In the genomic region with DNA sequence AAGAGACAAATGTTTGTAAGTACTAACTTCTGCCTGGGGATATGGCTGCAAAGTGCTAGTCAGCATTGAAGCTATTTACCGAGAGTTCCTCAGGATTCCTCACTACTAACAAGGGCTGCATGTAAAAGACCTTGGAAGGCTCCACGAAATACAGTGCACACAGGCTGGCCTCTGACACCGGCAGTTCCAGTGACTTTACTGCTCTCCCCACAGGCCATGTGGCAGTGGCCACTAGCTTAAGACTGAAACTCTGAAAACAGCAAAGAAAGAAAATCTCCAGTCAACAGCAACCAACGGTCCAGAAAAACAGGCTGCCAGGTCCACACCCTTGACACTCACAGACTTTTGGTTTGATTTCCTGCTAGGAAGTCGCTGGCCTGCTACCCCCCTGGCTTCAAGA, we compare ENCODE assay signal across 16 cellular contexts. TPM values are rescaled to one million over a fixed set of nuclear protein-coding genes. Genes with fewer than 3 reads are reported as not detected.
A peak's percentile ranks its signal among the peaks of the same experiment; 100 is the strongest.
DNase-seq lines count a peak whose midpoint lies in the region; FAIRE-seq and TF ChIP-seq lines count a peak whose summit lies in the region.
"Had no signal": no experiment of that assay in that cellular context is flagged by ENCODE, and none has a peak within 500 bp of the region (broad histone marks: within the 10 kb centered on the region; RNA-seq: fewer than 3 reads in every experiment).

No MANE protein-coding gene starts in this region.

- peak overlapping the region; percentile 81 for H3K4me2 ChIP-seq in OCI-LY3 (ENCODE audit: low read length)
- H3K4me2 ChIP-seq in GM23248 (ENCODE audit: unreplicated experiment): no peak overlapping the region

- H3K27ac ChIP-seq in OCI-LY3 (ENCODE audit: low read length) (peak overlapping the region; percentile 89), GM23248 (no peak overlapping the region)
- H3K27ac ChIP-seq: brain microvascular endothelial cell, heart left ventricle had no signal

- H3K27me3 ChIP-seq in OCI-LY3 (ENCODE audit: low read depth, low read length): no peaks in the 10 kb centered on the region
- H3K27me3 ChIP-seq in GM23248 (replicated peaks; ENCODE audit: insufficient read depth): no peaks in the 10 kb centered on the region
- H3K27me3 ChIP-seq: brain microvascular endothelial cell, heart left ventricle had no signal

- peaks cover 14% of the 10 kb centered on the region; the same call in 1 of the 2 replicates for H3F3A ChIP-seq in GM23248 (ENCODE audit: insufficient read depth)

- H3K9me3 ChIP-seq in OCI-LY3 (ENCODE audit: insufficient read depth, low read length) (no peaks in the 10 kb centered on the region), GM23248 (ENCODE audit: low read depth) (no peaks in the 10 kb centered on the region)
- H3K9me3 ChIP-seq: heart left ventricle had no signal

- H3K4me3 Mint-ChIP-seq in T-helper 2 cell treated with Interferon-gamma antibody and Interleukin-4, amounts not matched to agents 5 μg/mL and 100 μg/mL, for 36 hours: no peak overlapping the region
- H3K4me3 Mint-ChIP-seq in endothelial cell (ENCODE audit: unreplicated experiment) (peak overlapping the region; percentile 38), progenitor cell of endocrine pancreas (ENCODE audit: low read depth) (no peak overlapping the region)

- WGBS in GM23248 (ENCODE audit: low coverage in 1 of 2, low lambda C conversion rate in 2 of 2, missing lambda C conversion rate in 2 of 2), 2 experiments: 28 to 30% methylated on average over 5 of the region's 5 CpGs

- no peaks in the 10 kb centered on the region for H3K9me2 ChIP-seq in GM23248 (ENCODE audit: insufficient read depth)

- H3K79me2 ChIP-seq in OCI-LY3 (ENCODE audit: low read length) (peaks cover 97% of the 10 kb centered on the region), GM23248 (ENCODE audit: insufficient read depth) (no peaks in the 10 kb centered on the region)

- H3K4me1 Mint-ChIP-seq in T-helper 2 cell treated with Interferon-gamma antibody and Interleukin-4, amounts not matched to agents 5 μg/mL and 100 μg/mL, for 36 hours (ENCODE audit: low read depth): peaks cover 40% of the 10 kb centered on the region
- H3K4me1 Mint-ChIP-seq in endothelial cell (ENCODE audit: unreplicated experiment) (peaks cover 48% of the 10 kb centered on the region), progenitor cell of endocrine pancreas (ENCODE audit: low read depth) (peaks cover 11% of the 10 kb centered on the region)

- H3K4me1 ChIP-seq in OCI-LY3 (ENCODE audit: low read length) (peaks cover 70% of the 10 kb centered on the region), GM23248 (ENCODE audit: insufficient read depth) (peaks cover 12% of the 10 kb centered on the region)

- peaks cover 18% of the 10 kb centered on the region for H3K36me3 ChIP-seq in OCI-LY3 (replicated peaks; ENCODE audit: low read depth, low read length)
- no peaks in the 10 kb centered on the region for H3K36me3 ChIP-seq in GM23248 (ENCODE audit: low read depth)
- H3K36me3 ChIP-seq: brain microvascular endothelial cell, heart left ventricle had no signal

- peaks cover 3% of the 10 kb centered on the region for H3K36me3 Mint-ChIP-seq in T-helper 2 cell treated with Interferon-gamma antibody and Interleukin-4, amounts not matched to agents 5 μg/mL and 100 μg/mL, for 36 hours (ENCODE audit: low read depth)
- H3K36me3 Mint-ChIP-seq in endothelial cell (ENCODE audit: low read depth, unreplicated experiment): peaks cover 4% of the 10 kb centered on the region
- no peaks in the 10 kb centered on the region for H3K36me3 Mint-ChIP-seq in progenitor cell of endocrine pancreas (ENCODE audit: insufficient read depth)

- no peak overlapping the region for H2AFZ ChIP-seq in OCI-LY3 (ENCODE audit: low read depth, low read length)
- no peak overlapping the region for H2AFZ ChIP-seq in GM23248

- no peak for DNase-seq in T-helper 2 cell treated with Interferon-gamma antibody and Interleukin-4, amounts not matched to agents 5 μg/mL and 100 μg/mL, for 36 hours (ENCODE audit: low spot score)
- DNase-seq in T-helper 2 cell (no peak), endothelial cell (ENCODE audit: low spot score) (no peak), progenitor cell of endocrine pancreas (ENCODE audit: low spot score, unreplicated experiment) (no peak), DMS 273 treated with DMSO at 0.1 percent for 48 hours (lab: John Stamatoyannopoulos, UW) (no peak), GM23248 (no peak), HTR-8/SVneo (ENCODE audit: insufficient read length, low spot score) (no peak)
- DNase-seq: 8988T; activated CD4-positive, alpha-beta T cell treated with anti-CD3 and anti-CD28 coated beads for 48 hours; activated effector memory CD4-positive, alpha-beta T cell treated with anti-CD3 and anti-CD28 coated beads, Interleukin-2, amount 50 U/mL, for 16 hours; brain microvascular endothelial cell; heart left ventricle; NCI-H1417; stimulated activated naive CD4-positive, alpha-beta T cell treated with Interleukin-2 at 50 U/mL for 16 hours had no signal

- TF ChIP-seq CTCF in OCI-LY3 (IDR thresholded peaks at IDR 0.05; ENCODE audit: low read depth, low read length): no peak
- TF ChIP-seq CTCF in endothelial cell (IDR thresholded peaks at IDR 0.05; ENCODE audit: unreplicated experiment): no peak
- TF ChIP-seq CTCF in progenitor cell of endocrine pancreas (IDR thresholded peaks at IDR 0.05; ENCODE audit: unreplicated experiment): no peak

- H3K9me3 Mint-ChIP-seq in T-helper 2 cell treated with Interferon-gamma antibody and Interleukin-4, amounts not matched to agents 5 μg/mL and 100 μg/mL, for 36 hours: no peaks in the 10 kb centered on the region
- H3K9me3 Mint-ChIP-seq in endothelial cell (ENCODE audit: unreplicated experiment) (no peaks in the 10 kb centered on the region), progenitor cell of endocrine pancreas (ENCODE audit: low read depth) (no peaks in the 10 kb centered on the region)

- no peaks in the 10 kb centered on the region for H3K27me3 Mint-ChIP-seq in T-helper 2 cell treated with Interferon-gamma antibody and Interleukin-4, amounts not matched to agents 5 μg/mL and 100 μg/mL, for 36 hours (ENCODE audit: low read depth)
- H3K27me3 Mint-ChIP-seq in endothelial cell (ENCODE audit: unreplicated experiment) (peaks cover 12% of the 10 kb centered on the region), progenitor cell of endocrine pancreas (no peaks in the 10 kb centered on the region)

- peak overlapping the region; percentile 18 for H3K27ac Mint-ChIP-seq in T-helper 2 cell treated with Interferon-gamma antibody and Interleukin-4, amounts not matched to agents 5 μg/mL and 100 μg/mL, for 36 hours
- peak overlapping the region; percentile 68 for H3K27ac Mint-ChIP-seq in endothelial cell (ENCODE audit: unreplicated experiment)
- peak overlapping the region; percentile 85 for H3K27ac Mint-ChIP-seq in progenitor cell of endocrine pancreas

- H3K9ac ChIP-seq in OCI-LY3 (ENCODE audit: low read length) (peak overlapping the region; percentile 59), GM23248 (no peak overlapping the region)

- H4K20me1 ChIP-seq in OCI-LY3 (ENCODE audit: insufficient read depth, low read length) (peaks cover 82% of the 10 kb centered on the region), GM23248 (ENCODE audit: insufficient read depth) (no peaks in the 10 kb centered on the region)

- H3K4me3 ChIP-seq in OCI-LY3 (ENCODE audit: low read length): peak overlapping the region; percentile 36
- H3K4me3 ChIP-seq in GM23248: no peak overlapping the region
- H3K4me3 ChIP-seq: heart left ventricle had no signal

- in situ Hi-C loops in GM23248 (cut with MboI): no loop called here

- FAIRE-seq in HTR-8/SVneo (lab: Jason Lieb, UNC): no peak
- FAIRE-seq: endothelial cell of umbilical vein had no signal

RNA-seq across cellular contexts. Expression of gene MREG, which starts 11.1 kb away (rescaled TPM):
- total RNA-seq in endothelial cell (ENCODE audit: unreplicated experiment): 26.1 TPM
- 22.8 and 26.8 TPM in 2 replicates for total RNA-seq in progenitor cell of endocrine pancreas
- total RNA-seq in GM23248 (2014; rRNA removed; shearing (Covaris generic)): 0.89 and 3.1 TPM in 2 replicates
- polyA plus RNA-seq in GM23248 (2016; fragmentation: Nextera tagmentation; extraction: Ambion mirVana): 1.8 and 2.5 TPM in 2 replicates

Comparison
In these comparisons a context has a peak if more than half of its experiments do, and no peak if none do; other contexts are left out.
1. H3K27ac Mint-ChIP-seq: peak in every context shown above with its lines; median percentile 85 in progenitor cell of endocrine pancreas; 68 in endothelial cell; 18 in T-helper 2 cell treated with Interferon-gamma antibody and Interleukin-4, amounts not matched to agents 5 μg/mL and 100 μg/mL, for 36 hours.